In genomic region chr15:100349696-100350433, GRCh38 we compare ENCODE assay signal across 1 cellular context.
TF ChIP-seq lines count a peak whose summit lies in the region.

No MANE protein-coding gene starts in this region.

TF ChIP-seq in HepG2, 621 proteins besides CTCF, POLR2A, EP300 and RAD21 (continued from another document and continues in another):
- TF ChIP-seq U2AF1 (optimal IDR thresholded peaks at IDR 0.05; ENCODE audit: low read depth, low read length): no peak
- TF ChIP-seq ZBTB46 (CRISPR knock-in tag; IDR thresholded peaks at IDR 0.05; ENCODE audit: borderline replicate concordance): no peak
- TF ChIP-seq KDM2A (CRISPR knock-in tag; IDR thresholded peaks at IDR 0.05; ENCODE audit: borderline replicate concordance, low read depth): peak; percentile 32; the same call in 1 of the 2 replicates
- no peak for TF ChIP-seq AHR (CRISPR knock-in tag; IDR thresholded peaks at IDR 0.05)
- no peak for TF ChIP-seq ZNF33A (CRISPR knock-in tag; IDR thresholded peaks at IDR 0.05; ENCODE audit: borderline replicate concordance)
- TF ChIP-seq ZNF747 (CRISPR knock-in tag; IDR thresholded peaks at IDR 0.05; ENCODE audit: borderline replicate concordance): no peak
- no peak for TF ChIP-seq ZNF615 (CRISPR knock-in tag; IDR thresholded peaks at IDR 0.05; ENCODE audit: borderline replicate concordance)
- TF ChIP-seq ZNF329 (CRISPR knock-in tag; IDR thresholded peaks at IDR 0.05; ENCODE audit: low read depth): no peak
- TF ChIP-seq, protein P1, sequence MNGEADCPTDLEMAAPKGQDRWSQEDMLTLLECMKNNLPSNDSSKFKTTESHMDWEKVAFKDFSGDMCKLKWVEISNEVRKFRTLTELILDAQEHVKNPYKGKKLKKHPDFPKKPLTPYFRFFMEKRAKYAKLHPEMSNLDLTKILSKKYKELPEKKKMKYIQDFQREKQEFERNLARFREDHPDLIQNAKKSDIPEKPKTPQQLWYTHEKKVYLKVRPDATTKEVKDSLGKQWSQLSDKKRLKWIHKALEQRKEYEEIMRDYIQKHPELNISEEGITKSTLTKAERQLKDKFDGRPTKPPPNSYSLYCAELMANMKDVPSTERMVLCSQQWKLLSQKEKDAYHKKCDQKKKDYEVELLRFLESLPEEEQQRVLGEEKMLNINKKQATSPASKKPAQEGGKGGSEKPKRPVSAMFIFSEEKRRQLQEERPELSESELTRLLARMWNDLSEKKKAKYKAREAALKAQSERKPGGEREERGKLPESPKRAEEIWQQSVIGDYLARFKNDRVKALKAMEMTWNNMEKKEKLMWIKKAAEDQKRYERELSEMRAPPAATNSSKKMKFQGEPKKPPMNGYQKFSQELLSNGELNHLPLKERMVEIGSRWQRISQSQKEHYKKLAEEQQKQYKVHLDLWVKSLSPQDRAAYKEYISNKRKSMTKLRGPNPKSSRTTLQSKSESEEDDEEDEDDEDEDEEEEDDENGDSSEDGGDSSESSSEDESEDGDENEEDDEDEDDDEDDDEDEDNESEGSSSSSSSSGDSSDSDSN (CRISPR knock-in tag; IDR thresholded peaks at IDR 0.05): peak; percentile 63; the same call in 1 of the 2 replicates
- no peak for TF ChIP-seq ZFYVE20 (CRISPR knock-in tag; IDR thresholded peaks at IDR 0.05; ENCODE audit: borderline replicate concordance, low read depth)
- TF ChIP-seq MAFG (CRISPR knock-in tag; IDR thresholded peaks at IDR 0.05): no peak
- no peak for TF ChIP-seq PHF8 (CRISPR knock-in tag; IDR thresholded peaks at IDR 0.05)
- TF ChIP-seq AKAP8 (CRISPR knock-in tag; IDR thresholded peaks at IDR 0.05): no peak
- TF ChIP-seq SRF (IDR thresholded peaks at IDR 0.05; ENCODE audit: low read depth, low read length): no peak
- no peak for TF ChIP-seq ZNF12 (CRISPR knock-in tag; IDR thresholded peaks at IDR 0.05)
- TF ChIP-seq RARG (CRISPR knock-in tag; IDR thresholded peaks at IDR 0.05; ENCODE audit: low read depth): no peak
- no peak for TF ChIP-seq PAWR (CRISPR knock-in tag; IDR thresholded peaks at IDR 0.05; ENCODE audit: borderline replicate concordance)
- TF ChIP-seq KDM5B (CRISPR knock-in tag; IDR thresholded peaks at IDR 0.05; ENCODE audit: borderline replicate concordance): peak; percentile 80
- TF ChIP-seq ZNF557 (CRISPR knock-in tag; IDR thresholded peaks at IDR 0.05): no peak
- TF ChIP-seq ZFY (CRISPR knock-in tag; IDR thresholded peaks at IDR 0.05): peak; percentile 79
- no peak for TF ChIP-seq XBP1 (CRISPR knock-in tag; IDR thresholded peaks at IDR 0.05)
- TF ChIP-seq ZBTB34 (CRISPR knock-in tag; IDR thresholded peaks at IDR 0.05): no peak
- TF ChIP-seq ZNF746 (CRISPR knock-in tag; IDR thresholded peaks at IDR 0.05): no peak
- TF ChIP-seq FLYWCH1 (CRISPR knock-in tag; IDR thresholded peaks at IDR 0.05): no peak
- TF ChIP-seq RBFOX2 (IDR thresholded peaks at IDR 0.05; ENCODE audit: low read depth, low read length): no peak
- TF ChIP-seq SOX5 (CRISPR knock-in tag; IDR thresholded peaks at IDR 0.05; ENCODE audit: borderline replicate concordance): no peak
- TF ChIP-seq ZNF318 (CRISPR knock-in tag; IDR thresholded peaks at IDR 0.05): no peak
- TF ChIP-seq PBX3 (CRISPR knock-in tag; IDR thresholded peaks at IDR 0.05; ENCODE audit: borderline replicate concordance): no peak
- TF ChIP-seq ZNF343 (CRISPR knock-in tag; IDR thresholded peaks at IDR 0.05): no peak
- TF ChIP-seq KLF16 (CRISPR knock-in tag; IDR thresholded peaks at IDR 0.05): no peak
- TF ChIP-seq ZNF878 (CRISPR knock-in tag; IDR thresholded peaks at IDR 0.05): no peak
- no peak; the same call in 1 of the 2 replicates for TF ChIP-seq ZSCAN31 (CRISPR knock-in tag; IDR thresholded peaks at IDR 0.05; ENCODE audit: low read depth)
- TF ChIP-seq, protein P2, sequence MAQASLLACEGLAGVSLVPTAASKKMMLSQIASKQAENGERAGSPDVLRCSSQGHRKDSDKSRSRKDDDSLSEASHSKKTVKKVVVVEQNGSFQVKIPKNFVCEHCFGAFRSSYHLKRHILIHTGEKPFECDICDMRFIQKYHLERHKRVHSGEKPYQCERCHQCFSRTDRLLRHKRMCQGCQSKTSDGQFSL (CRISPR knock-in tag; IDR thresholded peaks at IDR 0.05): no peak
- no peak for TF ChIP-seq ZNF646 (CRISPR knock-in tag; IDR thresholded peaks at IDR 0.05)
